ENCODE assay signal across 18 cellular contexts in genomic region chr2:215832791-215833190, GRCh38.
DNase-seq lines count a peak whose midpoint lies in the region; ATAC-seq and TF ChIP-seq lines count a peak whose summit lies in the region.
"Had no signal": no experiment of that assay in that cellular context is flagged by ENCODE, and none has a peak within 500 bp of the region (broad histone marks: within the 10 kb centered on the region; RNA-seq: fewer than 3 reads in every experiment).

No MANE protein-coding gene starts in this region.

- H3K9me3 Mint-ChIP-seq in Calu3 (ENCODE audit: low read depth, unreplicated experiment), result no peaks in the 10 kb centered on the region
- H3K9me3 Mint-ChIP-seq in activated T-helper 1 cell treated with anti-CD3 and anti-CD28 coated beads, Interleukin-12 subunit alpha, Interleukin-12 subunit beta, Interleukin-2, Interleukin-4 antibody, amounts not matched to agents 30 ng/mL and 10 ng/mL and 1 ng/mL, durations not matched to agents 14 hours and 24 hours and 36 hours, result no peaks in the 10 kb centered on the region
- H3K9me3 Mint-ChIP-seq: effector memory CD8-positive, alpha-beta T cell; naive thymus-derived CD4-positive, alpha-beta T cell had no signal

- TF ChIP-seq POLR2A in gastroesophageal sphincter (IDR thresholded peaks at IDR 0.05) (no peak), vagina (IDR thresholded peaks at IDR 0.05) (no peak)

- peak overlapping the region; percentile 85 for H3K27ac Mint-ChIP-seq in Calu3 (ENCODE audit: unreplicated experiment)
- no peak overlapping the region for H3K27ac Mint-ChIP-seq in activated T-helper 1 cell treated with anti-CD3 and anti-CD28 coated beads, Interleukin-12 subunit alpha, Interleukin-12 subunit beta, Interleukin-2, Interleukin-4 antibody, amounts not matched to agents 30 ng/mL and 10 ng/mL and 1 ng/mL, durations not matched to agents 14 hours and 24 hours and 36 hours
- no peak overlapping the region for H3K27ac Mint-ChIP-seq in T-helper 17 cell
- H3K27ac Mint-ChIP-seq: effector memory CD8-positive, alpha-beta T cell had no signal

- peaks cover 0 to 40% (median 11%) of the 10 kb centered on the region in 3 donors for H3K4me1 ChIP-seq in gastroesophageal sphincter
- H3K4me1 ChIP-seq in right atrium auricular region, result peaks cover 0 to 5% of the 10 kb centered on the region in 2 donors
- no peaks in the 10 kb centered on the region for H3K4me1 ChIP-seq in vagina
- H3K4me1 ChIP-seq: uterus had no signal

- H3K4me3 Mint-ChIP-seq in Calu3 (ENCODE audit: low read depth, unreplicated experiment) (no peak overlapping the region), T-helper 17 cell (no peak overlapping the region)
- no peak overlapping the region for H3K4me3 Mint-ChIP-seq in activated T-helper 1 cell treated with anti-CD3 and anti-CD28 coated beads, Interleukin-12 subunit alpha, Interleukin-12 subunit beta, Interleukin-2, Interleukin-4 antibody, amounts not matched to agents 30 ng/mL and 10 ng/mL and 1 ng/mL, durations not matched to agents 14 hours and 24 hours and 36 hours
- H3K4me3 Mint-ChIP-seq: activated naive CD8-positive, alpha-beta T cell treated with anti-CD3 and anti-CD28 coated beads, Interleukin-2, amount 10 ng/mL, durations not matched to agents 7 days and 5 days; effector memory CD8-positive, alpha-beta T cell; naive thymus-derived CD4-positive, alpha-beta T cell had no signal

- peaks cover 64% of the 10 kb centered on the region for H3K4me1 Mint-ChIP-seq in Calu3 (ENCODE audit: low read depth, unreplicated experiment)
- peaks cover 11% of the 10 kb centered on the region for H3K4me1 Mint-ChIP-seq in activated T-helper 1 cell treated with anti-CD3 and anti-CD28 coated beads, Interleukin-12 subunit alpha, Interleukin-12 subunit beta, Interleukin-2, Interleukin-4 antibody, amounts not matched to agents 30 ng/mL and 10 ng/mL and 1 ng/mL, durations not matched to agents 14 hours and 24 hours and 36 hours (ENCODE audit: low read depth)
- peaks cover 3% of the 10 kb centered on the region for H3K4me1 Mint-ChIP-seq in T-helper 17 cell

- H3K27me3 ChIP-seq in gastroesophageal sphincter, result no peaks in the 10 kb centered on the region
- no peaks in the 10 kb centered on the region for H3K27me3 ChIP-seq in right atrium auricular region
- H3K27me3 ChIP-seq in vagina, result no peaks in the 10 kb centered on the region
- H3K27me3 ChIP-seq: uterus had no signal

- no peaks in the 10 kb centered on the region for H3K9me3 ChIP-seq in gastroesophageal sphincter
- H3K9me3 ChIP-seq in right atrium auricular region, result no peaks in the 10 kb centered on the region
- no peaks in the 10 kb centered on the region for H3K9me3 ChIP-seq in T-helper 17 cell (ENCODE audit: control insufficient read depth, low read length, poor library complexity, severe bottlenecking)
- no peaks in the 10 kb centered on the region for H3K9me3 ChIP-seq in vagina
- H3K9me3 ChIP-seq: uterus had no signal

- DNase-seq in Calu3 (no peak), RWPE1 (ENCODE audit: low spot score) (no peak), sciatic nerve (ENCODE audit: low spot score) (no peak), right atrium auricular region (ENCODE audit: low spot score) (no peak), T-helper 17 cell (no peak), vagina (ENCODE audit: extremely low spot score in 2 of 2) (no peak)
- DNase-seq in activated T-helper 1 cell treated with anti-CD3 and anti-CD28 coated beads, Interleukin-12 subunit alpha, Interleukin-12 subunit beta, Interleukin-2, Interleukin-4 antibody, amounts not matched to agents 30 ng/mL and 10 ng/mL and 1 ng/mL, durations not matched to agents 14 hours and 24 hours and 36 hours (ENCODE audit: low spot score), result no peak
- DNase-seq: activated CD4-positive, alpha-beta T cell treated with anti-CD3 and anti-CD28 coated beads, Interleukin-2, amount 50 U/mL, for 48 hours; activated naive CD8-positive, alpha-beta T cell treated with anti-CD3 and anti-CD28 coated beads, Interleukin-2, amount 10 ng/mL, durations not matched to agents 7 days and 5 days; activated T-cell treated with anti-CD3 and anti-CD28 coated beads, Interleukin-2, amount 50 U/mL, for 48 hours; effector memory CD8-positive, alpha-beta T cell; KG1; naive thymus-derived CD4-positive, alpha-beta T cell; NCI-H2227 treated with DMSO at 0.1 percent for 48 hours; stimulated activated naive CD4-positive, alpha-beta T cell treated with Interleukin-2 at 50 U/mL for 16 hours; uterus had no signal

- POLR2A ChIA-PET in RWPE1 (lab: Yijun Ruan, JAX; ENCODE audit: low non-redundant PET), result no interaction called here

- intact Hi-C loops in Calu3 (cut with micrococcal nuclease; ENCODE audit: unreplicated experiment) (loop anchor here (5.0 to 10.0 kb wide), 3 partner anchors 80 to 325 kb away; no protein-coding TSS in a partner anchor), sciatic nerve (cut with DNase I) (no loop called here), vagina (cut with DNase I) (no loop called here)
- intact Hi-C loops in activated T-helper 1 cell treated with anti-CD3 and anti-CD28 coated beads, Interleukin-12 subunit alpha, Interleukin-12 subunit beta, Interleukin-2, Interleukin-4 antibody, amounts not matched to agents 30 ng/mL and 10 ng/mL and 1 ng/mL, durations not matched to agents 14 hours and 24 hours and 36 hours (cut with micrococcal nuclease), result no loop called here

- ATAC-seq in gastroesophageal sphincter (peak; percentile 65), sciatic nerve (peak; percentile 54), T-helper 17 cell (no peak)
- ATAC-seq: effector memory CD8-positive, alpha-beta T cell; naive thymus-derived CD4-positive, alpha-beta T cell; SK-N-SH treated with all-trans-retinoic acid at 6 μM for 48 hours had no signal

- H3K27ac ChIP-seq in RWPE1, result 0 out of 2 replicates have a peak overlapping the region, but pooled peaks have one; percentile 17
- H3K27ac ChIP-seq in gastroesophageal sphincter, result no peak overlapping the region
- H3K27ac ChIP-seq in right atrium auricular region, result no peak overlapping the region
- H3K27ac ChIP-seq in vagina, result no peak overlapping the region
- H3K27ac ChIP-seq: uterus had no signal

- H3K27me3 Mint-ChIP-seq in Calu3 (ENCODE audit: unreplicated experiment) (no peaks in the 10 kb centered on the region), T-helper 17 cell (peaks cover 15% of the 10 kb centered on the region)
- H3K27me3 Mint-ChIP-seq in activated T-helper 1 cell treated with anti-CD3 and anti-CD28 coated beads, Interleukin-12 subunit alpha, Interleukin-12 subunit beta, Interleukin-2, Interleukin-4 antibody, amounts not matched to agents 30 ng/mL and 10 ng/mL and 1 ng/mL, durations not matched to agents 14 hours and 24 hours and 36 hours (ENCODE audit: insufficient read depth), result no peaks in the 10 kb centered on the region

- no peak for TF ChIP-seq EP300 in gastroesophageal sphincter (IDR thresholded peaks at IDR 0.05)

- CTCF ChIA-PET in Calu3 (lab: Charles Lee) (interaction anchor here (0.8 kb wide), 1 partner anchor 521 kb away, joined by 3 read pairs; the partner anchor contains the start of gene ATIC), RWPE1 (lab: Yijun Ruan, JAX) (no interaction called here)

- BruUV-seq in Calu3 (replicated peaks; lab: Mats Ljungman, UMichigan), result no TSS peak

- H3K4me3 ChIP-seq in gastroesophageal sphincter (no peak overlapping the region), right atrium auricular region (no peak overlapping the region), vagina (no peak overlapping the region)
- H3K4me3 ChIP-seq: uterus had no signal

- WGBS in gastroesophageal sphincter (ENCODE audit: low coverage in 1 of 2), 2 donors, result 90 to 93% methylated on average over 5 of the region's 6 CpGs

- H3K36me3 ChIP-seq in gastroesophageal sphincter, result no peaks in the 10 kb centered on the region
- no peaks in the 10 kb centered on the region for H3K36me3 ChIP-seq in right atrium auricular region
- no peaks in the 10 kb centered on the region for H3K36me3 ChIP-seq in vagina
- H3K36me3 ChIP-seq: uterus had no signal

- no peak for TF ChIP-seq CTCF in Calu3 (IDR thresholded peaks at IDR 0.05; ENCODE audit: unreplicated experiment)
- no peak for TF ChIP-seq CTCF in RWPE1 (conservative IDR thresholded peaks at IDR 0.05; ENCODE audit: low read depth)
- no peak for TF ChIP-seq CTCF in gastroesophageal sphincter (IDR thresholded peaks at IDR 0.05)
- no peak for TF ChIP-seq CTCF in right atrium auricular region (IDR thresholded peaks at IDR 0.05)
- no peak for TF ChIP-seq CTCF in vagina (IDR thresholded peaks at IDR 0.05)

- H3K36me3 Mint-ChIP-seq in Calu3 (ENCODE audit: insufficient read depth, unreplicated experiment) (peaks cover 9% of the 10 kb centered on the region), T-helper 17 cell (ENCODE audit: low read depth) (no peaks in the 10 kb centered on the region)
- H3K36me3 Mint-ChIP-seq in activated T-helper 1 cell treated with anti-CD3 and anti-CD28 coated beads, Interleukin-12 subunit alpha, Interleukin-12 subunit beta, Interleukin-2, Interleukin-4 antibody, amounts not matched to agents 30 ng/mL and 10 ng/mL and 1 ng/mL, durations not matched to agents 14 hours and 24 hours and 36 hours (ENCODE audit: low read depth), result no peaks in the 10 kb centered on the region
- H3K36me3 Mint-ChIP-seq: activated naive CD8-positive, alpha-beta T cell treated with anti-CD3 and anti-CD28 coated beads, Interleukin-2, amount 10 ng/mL, durations not matched to agents 7 days and 5 days; naive thymus-derived CD4-positive, alpha-beta T cell had no signal
